In the genomic region with DNA sequence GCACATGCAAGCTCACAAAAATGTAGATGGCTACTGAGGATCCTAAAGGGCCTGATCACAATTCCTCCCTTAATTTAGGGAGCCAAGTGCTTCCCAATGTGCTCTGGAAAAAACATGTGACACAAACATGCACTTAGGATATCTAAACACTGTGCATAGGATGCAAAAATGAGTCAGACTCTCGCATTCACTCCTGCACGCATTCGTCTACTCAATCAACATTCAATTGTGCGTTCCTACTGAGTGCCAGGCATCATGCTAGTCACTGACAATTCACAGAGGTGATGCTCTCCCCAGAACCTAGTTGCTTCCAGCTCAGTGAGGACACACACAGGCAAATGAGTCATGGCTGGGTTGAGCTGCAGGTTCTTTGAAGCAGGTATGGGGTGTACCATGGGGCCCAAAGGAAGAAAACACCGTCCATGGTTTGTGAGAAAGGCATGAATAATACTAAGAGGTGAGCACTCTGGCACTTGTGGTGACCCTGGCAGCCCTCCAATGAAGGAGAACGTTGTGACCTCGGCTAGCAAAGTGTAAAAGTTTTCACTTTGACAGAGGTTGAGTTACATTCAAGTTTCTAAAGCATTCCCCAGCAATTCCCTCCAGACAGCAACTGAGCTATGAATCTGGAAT, we compare ENCODE assay signal across 16 cellular contexts.
DNase-seq lines count a peak whose midpoint lies in the region; ATAC-seq and TF ChIP-seq lines count a peak whose summit lies in the region.
"Had no signal": no experiment of that assay in that cellular context is flagged by ENCODE, and none has a peak within 500 bp of the region (broad histone marks: within the 10 kb centered on the region; RNA-seq: fewer than 3 reads in every experiment).

No MANE protein-coding gene starts in this region.

- H3K27me3 ChIP-seq in suprapubic skin: no peaks in the 10 kb centered on the region
- H3K27me3 ChIP-seq in ovary: no peaks in the 10 kb centered on the region
- H3K27me3 ChIP-seq: vagina had no signal

- H3K4me3 ChIP-seq in suprapubic skin (no peak overlapping the region), ovary (no peak overlapping the region)
- H3K4me3 ChIP-seq: SK-N-MC, vagina had no signal

- DNase-seq in Daoy (ENCODE audit: low read depth): peak; percentile 6
- peak; percentile 7 for DNase-seq in LoVo (ENCODE audit: low spot score)
- DNase-seq in left colon: peak in 1 of 2 donors; percentile 23
- DNase-seq in head of caudate nucleus: no peak
- DNase-seq in suprapubic skin (ENCODE audit: low spot score in 2 of 2): no peak
- no peak for DNase-seq in ovary
- DNase-seq: activated naive CD8-positive, alpha-beta T cell treated with anti-CD3 and anti-CD28 coated beads, Interleukin-2, amount 10 ng/mL, durations not matched to agents 7 days and 5 days; C1 segment of cervical spinal cord; effector memory CD8-positive, alpha-beta T cell; GF-D8; H9; NCI-H510A treated with DMSO at 0.1 percent for 48 hours had no signal

- TF ChIP-seq EP300 in suprapubic skin (IDR thresholded peaks at IDR 0.05) (no peak), ovary (IDR thresholded peaks at IDR 0.05) (no peak)

- no peak overlapping the region for H3K27ac ChIP-seq in suprapubic skin
- H3K27ac ChIP-seq in ovary: no peak overlapping the region
- H3K27ac ChIP-seq: SK-N-MC, vagina had no signal

- peak; percentile 66 for ATAC-seq in GM19025 (IDR thresholded peaks at IDR 0.05; ENCODE audit: low read depth, unreplicated experiment)
- ATAC-seq in left colon: peak; percentile 29
- no peak for ATAC-seq in GM19467 (IDR thresholded peaks at IDR 0.05; ENCODE audit: unreplicated experiment)
- ATAC-seq: effector memory CD8-positive, alpha-beta T cell had no signal

- H3K36me3 ChIP-seq in suprapubic skin: no peaks in the 10 kb centered on the region
- no peaks in the 10 kb centered on the region for H3K36me3 ChIP-seq in ovary
- H3K36me3 ChIP-seq: vagina had no signal

- TF ChIP-seq CTCF in suprapubic skin (IDR thresholded peaks at IDR 0.05): no peak
- no peak for TF ChIP-seq CTCF in ovary (IDR thresholded peaks at IDR 0.05)

- 66% methylated on average over 7 of the region's 7 CpGs for WGBS in suprapubic skin
- WGBS in ovary, 3 donors: 64 to 71% (median 65%) methylated on average over 7 of the region's 7 CpGs

- TF ChIP-seq POLR2A in suprapubic skin (IDR thresholded peaks at IDR 0.05): no peak
- TF ChIP-seq POLR2A in ovary (IDR thresholded peaks at IDR 0.05): no peak

- H3K4me1 ChIP-seq in suprapubic skin: no peaks in the 10 kb centered on the region
- no peaks in the 10 kb centered on the region for H3K4me1 ChIP-seq in ovary (ENCODE audit: insufficient read depth)

- intact Hi-C loops in left colon (cut with DNase I, micrococcal nuclease) (no loop called here), head of caudate nucleus (cut with DNase I) (no loop called here), ovary (cut with DNase I) (no loop called here)

- no peaks in the 10 kb centered on the region for H3K9me3 ChIP-seq in suprapubic skin
- no peaks in the 10 kb centered on the region for H3K9me3 ChIP-seq in ovary
- H3K9me3 ChIP-seq: vagina had no signal

Comparison
In these comparisons a context has a peak if more than half of its experiments do, and no peak if none do; other contexts are left out.
1. DNase-seq: peak in Daoy (single experiment) and LoVo (single experiment); none in head of caudate nucleus (0 of 42), suprapubic skin (0 of 2) and ovary (0 of 5).